ENCODE assay signal across 8 cellular contexts in genomic region chr15:78943692-78944091, GRCh38. TPM values are rescaled to one million over a fixed set of nuclear protein-coding genes. Genes with fewer than 3 reads are reported as not detected.
DNase-seq lines count a peak whose midpoint lies in the region; ATAC-seq, FAIRE-seq and TF ChIP-seq lines count a peak whose summit lies in the region.

No MANE protein-coding gene starts in this region.

- no peak for DNase-seq in CD8-positive, alpha-beta memory T cell
- no peak for DNase-seq in NB4 (ENCODE audit: low read depth)
- DNase-seq in effector memory CD4-positive, alpha-beta T cell, result no peak
- DNase-seq in pancreas, result no peak
- no peak for DNase-seq in cerebellar nuclear complex (lab: John Stamatoyannopoulos, UW)
- no peak for DNase-seq in iPS-NIHi7 (ENCODE audit: extremely low spot score)
- DNase-seq in NCI-H2107 treated with DMSO at 0.1 percent for 48 hours (lab: John Stamatoyannopoulos, UW; ENCODE audit: unreplicated experiment), result no peak

- peaks cover 1 to 7% of the 10 kb centered on the region in 2 donors for H3K27me3 Mint-ChIP-seq in CD8-positive, alpha-beta memory T cell

- H3K4me3 ChIP-seq in CD8-positive, alpha-beta memory T cell (ENCODE audit: low read length), result peak overlapping the region; percentile 61
- H3K4me3 ChIP-seq in NB4 (ENCODE audit: low read depth, low read length) (peak overlapping the region; percentile 64), pancreas (peak overlapping the region; percentile 47 to 79 (median 58))
- H3K4me3 ChIP-seq in effector memory CD4-positive, alpha-beta T cell (ENCODE audit: insufficient read depth, low read depth, low read length, poor library complexity, severe bottlenecking), result peak overlapping the region; percentile 66

- H3K4me1 ChIP-seq in CD8-positive, alpha-beta memory T cell (ENCODE audit: insufficient read depth, low read length), result peaks cover 8% of the 10 kb centered on the region
- H3K4me1 ChIP-seq in effector memory CD4-positive, alpha-beta T cell (ENCODE audit: control insufficient read depth, insufficient read depth, low read length, poor library complexity, severe bottlenecking), result peaks cover 8% of the 10 kb centered on the region
- no peaks in the 10 kb centered on the region for H3K4me1 ChIP-seq in pancreas

- peak overlapping the region; percentile 71 to 89 (median 86) for H3K4me3 Mint-ChIP-seq in CD8-positive, alpha-beta memory T cell

- H3K27ac ChIP-seq in CD8-positive, alpha-beta memory T cell (ENCODE audit: low read depth, low read length), result peak overlapping the region; percentile 61
- peak overlapping the region; percentile 13 for H3K27ac ChIP-seq in effector memory CD4-positive, alpha-beta T cell (ENCODE audit: insufficient read depth, low read length, poor library complexity, severe bottlenecking)
- peak overlapping the region in 3 of 4 donors; percentile 8 to 81 (median 77) for H3K27ac ChIP-seq in pancreas

- H3K36me3 ChIP-seq in CD8-positive, alpha-beta memory T cell (ENCODE audit: insufficient read depth, low read length), result no peaks in the 10 kb centered on the region
- no peaks in the 10 kb centered on the region for H3K36me3 ChIP-seq in effector memory CD4-positive, alpha-beta T cell (ENCODE audit: control insufficient read depth, insufficient read depth, low read length)
- H3K36me3 ChIP-seq in pancreas, result no peaks in the 10 kb centered on the region

- intact Hi-C loops in pancreas (cut with DNase I), result no loop called here

- no peaks in the 10 kb centered on the region for H3K9me3 Mint-ChIP-seq in CD8-positive, alpha-beta memory T cell

- POLR2A ChIA-PET in CD8-positive, alpha-beta memory T cell (lab: Charles Lee), result no interaction called here

- WGBS in pancreas, 2 donors, result 61 to 65% methylated on average over 7 of the region's 7 CpGs

- TF ChIP-seq POLR2A in NB4 (IDR thresholded peaks at IDR 0.05; ENCODE audit: extremely low read depth, insufficient read length), result no peak
- no peak for TF ChIP-seq POLR2A in GM18505 (IDR thresholded peaks at IDR 0.05; ENCODE audit: borderline replicate concordance, extremely low read depth, insufficient read depth, insufficient read length)

- TF ChIP-seq CTCF in NB4 (IDR thresholded peaks at IDR 0.05; ENCODE audit: low read depth, low read length), result no peak
- TF ChIP-seq CTCF in pancreas (IDR thresholded peaks at IDR 0.05), result no peak

- ATAC-seq in pancreas, result peak in 2 of 4 donors; percentile 1 to 4
- ATAC-seq in GM18505 (IDR thresholded peaks at IDR 0.05; ENCODE audit: unreplicated experiment), result no peak

- peak overlapping the region in 6 of 8 donors; percentile 15 to 89 (median 84) for H3K27ac Mint-ChIP-seq in CD8-positive, alpha-beta memory T cell

- no peaks in the 10 kb centered on the region for H3K27me3 ChIP-seq in CD8-positive, alpha-beta memory T cell (ENCODE audit: insufficient read depth, low read length, poor library complexity, severe bottlenecking)
- H3K27me3 ChIP-seq in effector memory CD4-positive, alpha-beta T cell (replicated peaks; ENCODE audit: control insufficient read depth, insufficient read depth, low read length, poor library complexity, severe bottlenecking), result no peaks in the 10 kb centered on the region
- no peaks in the 10 kb centered on the region for H3K27me3 ChIP-seq in pancreas

- H3K4me1 Mint-ChIP-seq in CD8-positive, alpha-beta memory T cell, result peaks cover 18 to 28% (median 23%) of the 10 kb centered on the region in 3 donors

- CTCF ChIA-PET in CD8-positive, alpha-beta memory T cell (lab: Charles Lee), result interaction anchor here (1.1 kb wide), 1 partner anchor 37 kb away, joined by 3 read pairs; no protein-coding TSS in a partner anchor

- no peaks in the 10 kb centered on the region for H3K9me3 ChIP-seq in CD8-positive, alpha-beta memory T cell (ENCODE audit: low read length)
- H3K9me3 ChIP-seq in effector memory CD4-positive, alpha-beta T cell (ENCODE audit: control insufficient read depth, low read length), result no peaks in the 10 kb centered on the region
- H3K9me3 ChIP-seq in pancreas, result no peaks in the 10 kb centered on the region

- no peak for FAIRE-seq in pancreas (lab: Jason Lieb, UNC)

- no peaks in the 10 kb centered on the region for H3K36me3 Mint-ChIP-seq in CD8-positive, alpha-beta memory T cell

RNA-seq across cellular contexts. Expression of gene CTSH, which starts 1.2 kb away (rescaled TPM):
- 1 to 10 TPM; 8.1 to 9.8 TPM for total RNA-seq in CD8-positive, alpha-beta memory T cell
- 68.7 TPM for polyA plus RNA-seq in CD8-positive, alpha-beta memory T cell
- total RNA-seq in pancreas, result 100 to 1,000 TPM in 2 of 6 donors, 10 to 100 TPM in 4; 24.3 to 109 (median 57.0) TPM
- polyA plus RNA-seq in pancreas, result 100 to 1,000 TPM in 1 of 2 donors, 10 to 100 TPM in 1; 88.5 to 196 TPM

Comparison
In these comparisons a context has a peak if more than half of its experiments do, and no peak if none do; other contexts are left out.
1. H3K27ac ChIP-seq: peak in every context shown above with its lines; median percentile 77 in pancreas; 61 in CD8-positive, alpha-beta memory T cell; 13 in effector memory CD4-positive, alpha-beta T cell.